28 cellular contexts compared by ENCODE assay signal in genomic region chr11:97937501-97937900, GRCh38.
DNase-seq lines count a peak whose midpoint lies in the region; ATAC-seq, FAIRE-seq and TF ChIP-seq lines count a peak whose summit lies in the region.
"Had no signal": no experiment of that assay in that cellular context is flagged by ENCODE, and none has a peak within 500 bp of the region (broad histone marks: within the 10 kb centered on the region; RNA-seq: fewer than 3 reads in every experiment).

No MANE protein-coding gene starts in this region.

- no peaks in the 10 kb centered on the region for H3K9me3 Mint-ChIP-seq in GM23338
- peaks cover 31% of the 10 kb centered on the region for H3K9me3 Mint-ChIP-seq in natural killer cell treated with Interleukin-12 subunit alpha and Interleukin-12 subunit beta and Interleukin-15 and Interleukin-18, amount 100 ng/mL, for 72 hours
- H3K9me3 Mint-ChIP-seq: activated naive CD4-positive, alpha-beta T cell treated with anti-CD3 and anti-CD28 coated beads, Interleukin-2, amount 50 U/mL, for 24 hours; activated T-helper 1 cell treated with anti-CD3 and anti-CD28 coated beads, Interleukin-12 subunit alpha, Interleukin-12 subunit beta, Interleukin-2, Interleukin-4 antibody, amounts not matched to agents 30 ng/mL and 10 ng/mL and 1 ng/mL, durations not matched to agents 14 hours and 24 hours and 36 hours; nephron had no signal

- H3K79me2 ChIP-seq in GM23338 (replicated peaks; ENCODE audit: insufficient read depth) (no peaks in the 10 kb centered on the region), SK-N-SH (ENCODE audit: insufficient read depth) (no peaks in the 10 kb centered on the region)
- H3K79me2 ChIP-seq: hepatocyte had no signal

- H3K9me2 ChIP-seq in GM23338 (ENCODE audit: insufficient read depth) (no peaks in the 10 kb centered on the region), SK-N-SH (no peaks in the 10 kb centered on the region)

- H3K27ac Mint-ChIP-seq in GM23338 = no peak overlapping the region
- H3K27ac Mint-ChIP-seq in natural killer cell treated with Interleukin-12 subunit alpha and Interleukin-12 subunit beta and Interleukin-15 and Interleukin-18, amount 100 ng/mL, for 72 hours = no peak overlapping the region
- H3K27ac Mint-ChIP-seq: activated naive CD4-positive, alpha-beta T cell treated with anti-CD3 and anti-CD28 coated beads, Interleukin-2, amount 50 U/mL, for 24 hours; activated T-helper 1 cell treated with anti-CD3 and anti-CD28 coated beads, Interleukin-12 subunit alpha, Interleukin-12 subunit beta, Interleukin-2, Interleukin-4 antibody, amounts not matched to agents 30 ng/mL and 10 ng/mL and 1 ng/mL, durations not matched to agents 14 hours and 24 hours and 36 hours; immature natural killer cell; nephron had no signal

- CTCF ChIA-PET in SK-N-SH (lab: Yijun Ruan, JAX) = no interaction called here

- H3K9me3 ChIP-seq in SK-N-SH = no peaks in the 10 kb centered on the region
- H3K9me3 ChIP-seq: ascending aorta, ovary, right atrium auricular region had no signal

- H4K20me1 ChIP-seq in GM23338 (replicated peaks; ENCODE audit: insufficient read depth) (no peaks in the 10 kb centered on the region), SK-N-SH (ENCODE audit: insufficient read depth) (no peaks in the 10 kb centered on the region)

- H3K27ac ChIP-seq in GM23338 (ENCODE audit: low read depth) (no peak overlapping the region), SK-N-SH (ENCODE audit: low read depth in 2 of 2, low read length in 1 of 2) (peak overlapping the region in 1 of 2 experiments; percentile 75; a peak in 2 of 4 replicates)
- H3K27ac ChIP-seq: ascending aorta, C4-2B, hepatocyte, ovary, right atrium auricular region, RWPE1 had no signal

- H3K4me2 ChIP-seq in GM23338 (no peak overlapping the region), SK-N-SH (no peak overlapping the region)
- H3K4me2 ChIP-seq: hepatocyte had no signal

- H3K4me3 Mint-ChIP-seq in GM23338 = no peak overlapping the region
- H3K4me3 Mint-ChIP-seq in natural killer cell treated with Interleukin-12 subunit alpha and Interleukin-12 subunit beta and Interleukin-15 and Interleukin-18, amount 100 ng/mL, for 72 hours = no peak overlapping the region
- H3K4me3 Mint-ChIP-seq: activated naive CD4-positive, alpha-beta T cell treated with anti-CD3 and anti-CD28 coated beads, Interleukin-2, amount 50 U/mL, for 24 hours; activated T-helper 1 cell treated with anti-CD3 and anti-CD28 coated beads, Interleukin-12 subunit alpha, Interleukin-12 subunit beta, Interleukin-2, Interleukin-4 antibody, amounts not matched to agents 30 ng/mL and 10 ng/mL and 1 ng/mL, durations not matched to agents 14 hours and 24 hours and 36 hours; immature natural killer cell; nephron had no signal

- no peaks in the 10 kb centered on the region for H3K27me3 ChIP-seq in GM23338 (ENCODE audit: insufficient read depth)
- H3K27me3 ChIP-seq in SK-N-SH (ENCODE audit: insufficient read depth) = no peaks in the 10 kb centered on the region
- H3K27me3 ChIP-seq: ascending aorta, hepatocyte, ovary, right atrium auricular region had no signal

- no peak for DNase-seq in GM23338 (ENCODE audit: low spot score)
- DNase-seq in SK-N-SH = no peak
- DNase-seq in choroid plexus epithelial cell (ENCODE audit: low read depth) = peak; percentile 28
- peak; percentile 4 for DNase-seq in retinal pigment epithelial cell (ENCODE audit: low read depth)
- DNase-seq in frontal cortex (ENCODE audit: low spot score in 2 of 2) = no peak
- DNase-seq in MV-4-11 (lab: John Stamatoyannopoulos, UW) = no peak
- DNase-seq in activated CD4-positive, CD25-positive, alpha-beta regulatory T cell (lab: John Stamatoyannopoulos, UW) = no peak
- DNase-seq in natural killer cell treated with Interleukin-12 subunit alpha and Interleukin-12 subunit beta and Interleukin-15 and Interleukin-18, amount 100 ng/mL, for 72 hours (ENCODE audit: low spot score) = no peak
- DNase-seq: activated CD4-positive, alpha-beta T cell treated with anti-CD3 and anti-CD28 coated beads, Interleukin-2, amount 50 U/mL, for 1 hour; foreskin melanocyte; GOT3; immature natural killer cell; Kasumi-1; NCI-H1092 treated with DMSO at 0.1 percent for 48 hours; NCI-H187 treated with DMSO at 0.1 percent for 48 hours; ovary; stimulated activated CD4-positive, alpha-beta T cell treated with anti-CD3 and anti-CD28 coated beads, Interleukin-12 subunit alpha, Interleukin-12 subunit beta, amount 100 ng/mL, for 4 hours; stimulated activated CD4-positive, alpha-beta T cell treated with anti-CD3 and anti-CD28 coated beads, Interleukin-4, amount 100 ng/mL, for 4 hours; stimulated activated naive CD4-positive, alpha-beta T cell; T-helper 2 cell had no signal

- no peaks in the 10 kb centered on the region for H3K36me3 Mint-ChIP-seq in GM23338 (ENCODE audit: low read depth)
- H3K36me3 Mint-ChIP-seq in natural killer cell treated with Interleukin-12 subunit alpha and Interleukin-12 subunit beta and Interleukin-15 and Interleukin-18, amount 100 ng/mL, for 72 hours = no peaks in the 10 kb centered on the region
- H3K36me3 Mint-ChIP-seq: activated naive CD4-positive, alpha-beta T cell treated with anti-CD3 and anti-CD28 coated beads, Interleukin-2, amount 50 U/mL, for 24 hours; immature natural killer cell had no signal

- H3K27me3 Mint-ChIP-seq in GM23338 (ENCODE audit: insufficient read depth, low read depth, poor library complexity) = no peaks in the 10 kb centered on the region
- no peaks in the 10 kb centered on the region for H3K27me3 Mint-ChIP-seq in natural killer cell treated with Interleukin-12 subunit alpha and Interleukin-12 subunit beta and Interleukin-15 and Interleukin-18, amount 100 ng/mL, for 72 hours
- H3K27me3 Mint-ChIP-seq: activated naive CD4-positive, alpha-beta T cell treated with anti-CD3 and anti-CD28 coated beads, Interleukin-2, amount 50 U/mL, for 24 hours had no signal

- H3K4me1 Mint-ChIP-seq in GM23338 = peaks cover 26% of the 10 kb centered on the region
- H3K4me1 Mint-ChIP-seq in natural killer cell treated with Interleukin-12 subunit alpha and Interleukin-12 subunit beta and Interleukin-15 and Interleukin-18, amount 100 ng/mL, for 72 hours (ENCODE audit: low read depth in 2 of 2) = no peaks in the 10 kb centered on the region
- H3K4me1 Mint-ChIP-seq: activated naive CD4-positive, alpha-beta T cell treated with anti-CD3 and anti-CD28 coated beads, Interleukin-2, amount 50 U/mL, for 24 hours; immature natural killer cell; nephron had no signal

- TF ChIP-seq CTCF in GM23338 (conservative IDR thresholded peaks at IDR 0.05; ENCODE audit: low read depth in 2 of 2) (no peak), SK-N-SH (IDR thresholded peaks at IDR 0.05) (no peak), choroid plexus epithelial cell (conservative IDR thresholded peaks at IDR 0.05; ENCODE audit: low read depth, low read length) (no peak), retinal pigment epithelial cell (conservative IDR thresholded peaks at IDR 0.05; ENCODE audit: low read depth, low read length) (no peak)

- H2AFZ ChIP-seq in GM23338 (peak overlapping the region; percentile 6; the same call in 1 of the 2 replicates), SK-N-SH (ENCODE audit: low read depth) (peak overlapping the region; percentile 73; the same call in 1 of the 2 replicates)
- H2AFZ ChIP-seq: hepatocyte had no signal

- no peak overlapping the region for H3K9ac ChIP-seq in SK-N-SH

- H3F3A ChIP-seq in GM23338 (replicated peaks; ENCODE audit: low read depth) (no peaks in the 10 kb centered on the region), SK-N-SH (replicated peaks; ENCODE audit: insufficient read depth) (peaks cover 10% of the 10 kb centered on the region)

- no peak for FAIRE-seq in frontal cortex (lab: Jason Lieb, UNC)

- TF ChIP-seq EP300 in SK-N-SH (IDR thresholded peaks at IDR 0.05; ENCODE audit: borderline replicate concordance in 1 of 2, low read depth in 1 of 2, low read length in 1 of 2) = peak in 1 of 2 experiments; percentile 73; a peak in 2 of 4 replicates

- 36% methylated on average over 3 of the region's 3 CpGs for WGBS in SK-N-SH (ENCODE audit: low lambda C conversion rate)

- TF ChIP-seq RAD21 in SK-N-SH (IDR thresholded peaks at IDR 0.05; ENCODE audit: low read length) = no peak

- ATAC-seq in GM23338 = no peak
- no peak for ATAC-seq in natural killer cell treated with Interleukin-12 subunit alpha and Interleukin-12 subunit beta and Interleukin-15 and Interleukin-18, amount 100 ng/mL, for 72 hours

- H3K4me1 ChIP-seq in GM23338 (ENCODE audit: insufficient read depth) = peaks cover 35% of the 10 kb centered on the region
- peaks cover 0 to 6% of the 10 kb centered on the region in 2 experiments; a peak in 1 of 4 replicates for H3K4me1 ChIP-seq in SK-N-SH (ENCODE audit: control insufficient read depth in 1 of 2, insufficient read depth in 2 of 2, low read depth in 1 of 2, low read length in 1 of 2)
- H3K4me1 ChIP-seq: ascending aorta, right atrium auricular region had no signal

- POLR2A ChIA-PET in SK-N-SH (lab: Yijun Ruan, JAX) = no interaction called here

- no peaks in the 10 kb centered on the region for H3K36me3 ChIP-seq in GM23338 (ENCODE audit: insufficient read depth)
- no peaks in the 10 kb centered on the region for H3K36me3 ChIP-seq in SK-N-SH (replicated peaks in 1 of 2; ENCODE audit: control insufficient read depth in 1 of 2, insufficient read depth in 2 of 2, low read length in 1 of 2)
- H3K36me3 ChIP-seq: ascending aorta, ovary, right atrium auricular region had no signal

- H3K4me3 ChIP-seq in GM23338 (no peak overlapping the region), SK-N-SH (ENCODE audit: low read depth in 2 of 2, low read length in 1 of 2) (no peak overlapping the region), choroid plexus epithelial cell (ENCODE audit: low read depth, low read length) (no peak overlapping the region), retinal pigment epithelial cell (ENCODE audit: low read length) (no peak overlapping the region)
- H3K4me3 ChIP-seq: ascending aorta, hepatocyte, ovary, right atrium auricular region had no signal

TF ChIP-seq in GM23338, 12 proteins besides CTCF, POLR2A, EP300 and RAD21 (continues in another document):
- TF ChIP-seq CREB1 (CRISPR knock-in tag; IDR thresholded peaks at IDR 0.05; ENCODE audit: low read depth) = no peak
- TF ChIP-seq EZH2phosphoT487 (IDR thresholded peaks at IDR 0.05; ENCODE audit: unreplicated experiment) = no peak

TF ChIP-seq in SK-N-SH, 30 proteins besides CTCF, POLR2A, EP300 and RAD21 (continues in another document):
- TF ChIP-seq NFIC (IDR thresholded peaks at IDR 0.05; ENCODE audit: borderline replicate concordance) (peak; percentile 51; the same call in 1 of the 2 replicates), MAX (IDR thresholded peaks at IDR 0.05; ENCODE audit: low read depth) (no peak), ELF1 (IDR thresholded peaks at IDR 0.05) (no peak), YY1 (IDR thresholded peaks at IDR 0.05; ENCODE audit: low read depth) (no peak), GABPA (IDR thresholded peaks at IDR 0.05; ENCODE audit: low read depth) (no peak), TCF12 (IDR thresholded peaks at IDR 0.05) (peak; percentile 64), MXI1 (IDR thresholded peaks at IDR 0.05; ENCODE audit: low read depth, low read length) (no peak), POLR2AphosphoS5 (IDR thresholded peaks at IDR 0.05; ENCODE audit: low read depth, low read length) (no peak)

Comparison
In these comparisons a context has a peak if more than half of its experiments do, and no peak if none do; other contexts are left out.
1. DNase-seq: peak in choroid plexus epithelial cell (single experiment) and retinal pigment epithelial cell (single experiment); none in GM23338 (single experiment), SK-N-SH (single experiment), frontal cortex (0 of 2), MV-4-11 (single experiment), activated CD4-positive, CD25-positive, alpha-beta regulatory T cell (0 of 4) and natural killer cell treated with Interleukin-12 subunit alpha and Interleukin-12 subunit beta and Interleukin-15 and Interleukin-18, amount 100 ng/mL, for 72 hours (single experiment).